In the genomic region with DNA sequence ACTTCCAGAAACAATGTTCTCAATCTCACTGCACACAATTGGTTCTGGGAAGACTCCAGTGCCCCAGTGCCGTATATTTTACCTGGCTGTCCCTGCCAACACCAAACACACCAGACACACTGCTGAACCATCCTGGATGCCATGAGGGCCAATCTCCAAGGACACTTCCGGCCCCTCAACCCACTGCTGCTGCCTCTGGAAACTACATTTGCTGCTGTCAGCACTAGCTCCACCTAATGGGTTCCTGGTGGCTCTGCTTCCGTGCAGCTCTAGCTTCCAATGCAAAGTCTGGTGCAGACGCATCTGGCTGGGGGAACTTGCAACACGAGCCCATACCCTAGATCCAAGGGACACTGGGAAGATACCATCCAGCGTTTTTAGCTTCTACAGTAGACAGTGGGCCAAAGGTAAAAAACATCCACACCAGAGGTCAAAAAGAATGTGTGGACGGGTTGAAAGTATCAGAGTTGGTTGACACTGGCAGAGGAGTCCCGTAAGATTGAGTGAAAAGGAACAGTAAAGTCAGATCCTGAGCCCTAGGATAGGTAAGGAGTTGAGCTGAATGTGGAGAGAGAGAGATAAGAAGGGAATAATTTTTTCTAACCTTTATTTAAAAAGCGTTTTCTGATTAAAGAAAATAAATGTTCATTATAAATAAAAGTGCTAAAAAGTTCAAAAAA, we compare ENCODE assay signal across 12 cellular contexts.
DNase-seq lines count a peak whose midpoint lies in the region; ATAC-seq and TF ChIP-seq lines count a peak whose summit lies in the region.
"Had no signal": no experiment of that assay in that cellular context is flagged by ENCODE, and none has a peak within 500 bp of the region (broad histone marks: within the 10 kb centered on the region; RNA-seq: fewer than 3 reads in every experiment).

No MANE protein-coding gene starts in this region.

- H3K36me3 Mint-ChIP-seq in Calu3 (ENCODE audit: insufficient read depth, unreplicated experiment) = no peaks in the 10 kb centered on the region

- H3K27ac ChIP-seq in Peyer's patch (no peak overlapping the region), lower lobe of right lung (no peak overlapping the region)
- H3K27ac ChIP-seq: parathyroid adenoma had no signal

- no peaks in the 10 kb centered on the region for H3K36me3 ChIP-seq in Peyer's patch
- H3K36me3 ChIP-seq in lower lobe of right lung = no peaks in the 10 kb centered on the region

- H3K27ac Mint-ChIP-seq in Calu3 (ENCODE audit: unreplicated experiment) = no peak overlapping the region
- H3K27ac Mint-ChIP-seq: T-helper 1 cell treated with Interleukin-12 subunit alpha and Interleukin-12 subunit beta and Interleukin-4 antibody, amounts not matched to agents 30 μg/mL and 1 μg/mL, for 36 hours had no signal

- BruUV-seq in Calu3 (replicated peaks; lab: Mats Ljungman, UMichigan) = no TSS peak

- ATAC-seq in GM21381 (IDR thresholded peaks at IDR 0.05; ENCODE audit: unreplicated experiment) (no peak), HG02840 (IDR thresholded peaks at IDR 0.05; ENCODE audit: low FRiP score, unreplicated experiment) (no peak), lower lobe of right lung (no peak)

- no peaks in the 10 kb centered on the region for H3K27me3 ChIP-seq in Peyer's patch
- no peaks in the 10 kb centered on the region for H3K27me3 ChIP-seq in lower lobe of right lung (ENCODE audit: low read depth)

- peaks cover 56% of the 10 kb centered on the region for H3K27me3 Mint-ChIP-seq in Calu3 (ENCODE audit: unreplicated experiment)

- no peak for TF ChIP-seq POLR2A in Peyer's patch (IDR thresholded peaks at IDR 0.05)

- no peak overlapping the region for H3K4me3 ChIP-seq in HFF-Myc (replicated peaks; ENCODE audit: low read depth, low read length)
- no peak overlapping the region for H3K4me3 ChIP-seq in Peyer's patch
- H3K4me3 ChIP-seq in lower lobe of right lung = no peak overlapping the region

- H3K9me3 Mint-ChIP-seq in Calu3 (ENCODE audit: low read depth, unreplicated experiment) = no peaks in the 10 kb centered on the region
- H3K9me3 Mint-ChIP-seq: T-helper 1 cell treated with Interleukin-12 subunit alpha and Interleukin-12 subunit beta and Interleukin-4 antibody, amounts not matched to agents 30 μg/mL and 1 μg/mL, for 36 hours had no signal

- H3K4me1 Mint-ChIP-seq in Calu3 (ENCODE audit: low read depth, unreplicated experiment) = no peaks in the 10 kb centered on the region

- no peaks in the 10 kb centered on the region for H3K4me1 ChIP-seq in Peyer's patch
- no peaks in the 10 kb centered on the region for H3K4me1 ChIP-seq in lower lobe of right lung
- H3K4me1 ChIP-seq: parathyroid adenoma had no signal

- H3K4me3 Mint-ChIP-seq in Calu3 (ENCODE audit: low read depth, unreplicated experiment) = no peak overlapping the region
- H3K4me3 Mint-ChIP-seq: T-helper 1 cell treated with Interleukin-12 subunit alpha and Interleukin-12 subunit beta and Interleukin-4 antibody, amounts not matched to agents 30 μg/mL and 1 μg/mL, for 36 hours had no signal

- H3K9me3 ChIP-seq in Peyer's patch (no peaks in the 10 kb centered on the region), lower lobe of right lung (no peaks in the 10 kb centered on the region)

- CTCF ChIA-PET in Calu3 (lab: Charles Lee) = no interaction called here

- DNase-seq in Calu3 (peak; percentile 12), HFF-Myc (ENCODE audit: extremely low read depth, low read depth) (peak; percentile 12), UCSD-AML1 (lab: John Stamatoyannopoulos, UW; ENCODE audit: unreplicated experiment) (peak; percentile 14), islet precursor cell (peak; percentile 78), Peyer's patch (no peak), lower lobe of right lung (no peak)
- DNase-seq: cortex of kidney, NCI-H2081 treated with DMSO at 0.1 percent for 48 hours had no signal

- intact Hi-C loops in Calu3 (cut with micrococcal nuclease; ENCODE audit: unreplicated experiment) (no loop called here), lower lobe of right lung (cut with DNase I) (no loop called here)

- no peak for TF ChIP-seq CTCF in Calu3 (IDR thresholded peaks at IDR 0.05; ENCODE audit: unreplicated experiment)
- peak; percentile 18 for TF ChIP-seq CTCF in HFF-Myc (IDR thresholded peaks at IDR 0.05; ENCODE audit: low read depth, low read length, missing control alignments)
- TF ChIP-seq CTCF in Peyer's patch (IDR thresholded peaks at IDR 0.05) = no peak
- TF ChIP-seq CTCF in lower lobe of right lung (IDR thresholded peaks at IDR 0.05) = no peak

Comparison
In these comparisons a context has a peak if more than half of its experiments do, and no peak if none do; other contexts are left out.
1. DNase-seq: peak in Calu3 (single experiment), HFF-Myc (single experiment), UCSD-AML1 (single experiment) and islet precursor cell (single experiment); none in Peyer's patch (0 of 3) and lower lobe of right lung (single experiment).